Comparison of ENCODE assay signal across 26 cellular contexts in the genomic region with DNA sequence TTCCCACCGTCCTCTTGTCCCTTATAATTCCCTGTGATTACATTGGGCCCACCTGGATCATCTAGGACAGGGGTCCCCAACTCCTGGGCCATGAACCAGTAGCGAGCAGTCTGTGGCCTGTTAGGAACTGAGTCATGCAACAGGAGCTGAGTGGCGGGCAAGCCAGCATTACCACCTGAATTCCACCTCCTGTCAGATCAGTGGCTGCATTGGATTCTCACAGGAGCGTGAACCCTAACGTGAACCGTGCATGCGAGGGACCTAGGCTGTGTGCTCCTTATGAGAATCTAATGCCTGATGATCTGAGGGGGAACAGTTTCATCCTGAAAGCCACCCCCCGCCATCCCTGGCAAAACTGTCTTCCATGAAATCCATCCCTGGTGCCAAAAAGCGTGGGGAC. TPM values are rescaled to one million over a fixed set of nuclear protein-coding genes. Genes with fewer than 3 reads are reported as not detected.
A peak's percentile ranks its signal among the peaks of the same experiment; 100 is the strongest.
DNase-seq lines count a peak whose midpoint lies in the region; ATAC-seq lines count a peak whose summit lies in the region.
"Had no signal": no experiment of that assay in that cellular context is flagged by ENCODE, and none has a peak within 500 bp of the region (broad histone marks: within the 10 kb centered on the region; RNA-seq: fewer than 3 reads in every experiment).

No MANE protein-coding gene starts in this region.

- H3K27me3 ChIP-seq in mesenchymal stem cell (ENCODE audit: control insufficient read depth in 1 of 2, insufficient read depth in 1 of 2, low read length in 2 of 2): no peaks in the 10 kb centered on the region

- no peak overlapping the region for H3K4me3 ChIP-seq in mesenchymal stem cell (ENCODE audit: insufficient read depth in 1 of 2, low read depth in 1 of 2, low read length in 2 of 2)
- H3K4me3 ChIP-seq: A549 had no signal

- peaks cover 3 to 8% of the 10 kb centered on the region in 2 experiments for H3K36me3 ChIP-seq in mesenchymal stem cell (ENCODE audit: control insufficient read depth in 1 of 2, insufficient read depth in 2 of 2, low read depth in 1 of 2, low read length in 2 of 2)

- H2BK5ac ChIP-seq in mesenchymal stem cell (ENCODE audit: low read depth, low read length, poor library complexity, severe bottlenecking): no peak overlapping the region

- no peak overlapping the region for H3K23ac ChIP-seq in mesenchymal stem cell (ENCODE audit: low read length in 2 of 2)

- no peak overlapping the region for H3K27ac ChIP-seq in mesenchymal stem cell (ENCODE audit: low read length, poor library complexity, severe bottlenecking)

- ATAC-seq in left cardiac atrium (no peak), GM21423 (IDR thresholded peaks at IDR 0.05; ENCODE audit: unreplicated experiment) (no peak), HG02884 (IDR thresholded peaks at IDR 0.05; ENCODE audit: unreplicated experiment) (no peak)
- no peak for ATAC-seq in stimulated activated naive B cell treated with anti-CD40 and anti-IgM and Interleukin-4, amounts not matched to agents 10 μg/mL and 1 μg/mL and 100 μg/mL, for 72 hours (replicated peaks)
- ATAC-seq: A549, PC-3 had no signal

- peak overlapping the region; percentile 51 for H3K27ac Mint-ChIP-seq in activated T-helper 2 cell treated with anti-CD3 and anti-CD28 coated beads, Interferon-gamma antibody, Interleukin-2, Interleukin-4, amounts not matched to agents 10 μg/mL and 5 μg/mL and 100 μg/mL, durations not matched to agents 14 hours and 24 hours and 36 hours
- peak overlapping the region; percentile 26 for H3K27ac Mint-ChIP-seq in stimulated activated naive B cell treated with anti-CD40 and anti-IgM and Interleukin-4, amounts not matched to agents 10 μg/mL and 1 μg/mL and 100 μg/mL, for 72 hours
- H3K27ac Mint-ChIP-seq: B cell had no signal

- peak overlapping the region; percentile 2 to 80 for H2BK12ac ChIP-seq in mesenchymal stem cell (ENCODE audit: low read length in 2 of 2)

- intact Hi-C loops in cardiac septum (cut with DNase I): no loop called here
- intact Hi-C loops in left cardiac atrium (cut with DNase I): no loop called here
- intact Hi-C loops in activated T-helper 2 cell treated with anti-CD3 and anti-CD28 coated beads, Interferon-gamma antibody, Interleukin-2, Interleukin-4, amounts not matched to agents 10 μg/mL and 5 μg/mL and 100 μg/mL, durations not matched to agents 14 hours and 24 hours and 36 hours (cut with micrococcal nuclease): no loop called here

- no peak overlapping the region for H2BK120ac ChIP-seq in mesenchymal stem cell (ENCODE audit: low read depth, low read length)

- H4K8ac ChIP-seq in mesenchymal stem cell (ENCODE audit: low read length): peak overlapping the region; percentile 5

- peaks cover 30% of the 10 kb centered on the region for H3K79me1 ChIP-seq in mesenchymal stem cell (replicated peaks; ENCODE audit: low read length, poor library complexity, severe bottlenecking)

- H3K4ac ChIP-seq in mesenchymal stem cell (ENCODE audit: low read depth in 1 of 2, low read length in 2 of 2): peak overlapping the region in 1 of 2 experiments; percentile 2

- peaks cover 23% of the 10 kb centered on the region for H3K9me3 Mint-ChIP-seq in activated T-helper 2 cell treated with anti-CD3 and anti-CD28 coated beads, Interferon-gamma antibody, Interleukin-2, Interleukin-4, amounts not matched to agents 10 μg/mL and 5 μg/mL and 100 μg/mL, durations not matched to agents 14 hours and 24 hours and 36 hours
- peaks cover 6 to 7% of the 10 kb centered on the region in 2 donors for H3K9me3 Mint-ChIP-seq in stimulated activated naive B cell treated with anti-CD40 and anti-IgM and Interleukin-4, amounts not matched to agents 10 μg/mL and 1 μg/mL and 100 μg/mL, for 72 hours

- WGBS in mesenchymal stem cell: 96% methylated on average over 8 of the region's 9 CpGs

- peak overlapping the region; percentile 46 for H2AK5ac ChIP-seq in mesenchymal stem cell (ENCODE audit: low read length, severe bottlenecking)

- H2BK15ac ChIP-seq in mesenchymal stem cell (ENCODE audit: low read depth, poor library complexity, severe bottlenecking): no peak overlapping the region

- peak overlapping the region; percentile 57 to 67 for H3K18ac ChIP-seq in mesenchymal stem cell (ENCODE audit: low read depth in 1 of 2, low read length in 2 of 2)

- H3K4me1 Mint-ChIP-seq in activated T-helper 2 cell treated with anti-CD3 and anti-CD28 coated beads, Interferon-gamma antibody, Interleukin-2, Interleukin-4, amounts not matched to agents 10 μg/mL and 5 μg/mL and 100 μg/mL, durations not matched to agents 14 hours and 24 hours and 36 hours (ENCODE audit: low read depth): peaks cover 32% of the 10 kb centered on the region
- H3K4me1 Mint-ChIP-seq in stimulated activated naive B cell treated with anti-CD40 and anti-IgM and Interleukin-4, amounts not matched to agents 10 μg/mL and 1 μg/mL and 100 μg/mL, for 72 hours: peaks cover 28 to 76% of the 10 kb centered on the region in 2 donors

- H3K36me3 Mint-ChIP-seq in activated T-helper 2 cell treated with anti-CD3 and anti-CD28 coated beads, Interferon-gamma antibody, Interleukin-2, Interleukin-4, amounts not matched to agents 10 μg/mL and 5 μg/mL and 100 μg/mL, durations not matched to agents 14 hours and 24 hours and 36 hours (ENCODE audit: low read depth): peaks cover 66% of the 10 kb centered on the region
- H3K36me3 Mint-ChIP-seq in stimulated activated naive B cell treated with anti-CD40 and anti-IgM and Interleukin-4, amounts not matched to agents 10 μg/mL and 1 μg/mL and 100 μg/mL, for 72 hours: peaks cover 32 to 60% of the 10 kb centered on the region in 2 donors

- no peak overlapping the region for H3K9ac ChIP-seq in mesenchymal stem cell (ENCODE audit: low read length)

- H3K4me2 ChIP-seq in mesenchymal stem cell (ENCODE audit: low read length, poor library complexity, severe bottlenecking): no peak overlapping the region
- H3K4me2 ChIP-seq: A549 had no signal

- no peak overlapping the region for H3K4me3 Mint-ChIP-seq in activated T-helper 2 cell treated with anti-CD3 and anti-CD28 coated beads, Interferon-gamma antibody, Interleukin-2, Interleukin-4, amounts not matched to agents 10 μg/mL and 5 μg/mL and 100 μg/mL, durations not matched to agents 14 hours and 24 hours and 36 hours (ENCODE audit: low read depth)
- no peak overlapping the region for H3K4me3 Mint-ChIP-seq in stimulated activated naive B cell treated with anti-CD40 and anti-IgM and Interleukin-4, amounts not matched to agents 10 μg/mL and 1 μg/mL and 100 μg/mL, for 72 hours
- H3K4me3 Mint-ChIP-seq: B cell, CD14-positive monocyte, HFFc6 had no signal

- H3K9me3 ChIP-seq in mesenchymal stem cell (ENCODE audit: control insufficient read depth, low read length): peaks cover 8% of the 10 kb centered on the region

- H3K4me1 ChIP-seq in mesenchymal stem cell (ENCODE audit: control insufficient read depth, insufficient read depth, low read depth, low read length): peaks cover 27% of the 10 kb centered on the region

- no peaks in the 10 kb centered on the region for H3K27me3 Mint-ChIP-seq in activated T-helper 2 cell treated with anti-CD3 and anti-CD28 coated beads, Interferon-gamma antibody, Interleukin-2, Interleukin-4, amounts not matched to agents 10 μg/mL and 5 μg/mL and 100 μg/mL, durations not matched to agents 14 hours and 24 hours and 36 hours (ENCODE audit: low read depth)
- H3K27me3 Mint-ChIP-seq in stimulated activated naive B cell treated with anti-CD40 and anti-IgM and Interleukin-4, amounts not matched to agents 10 μg/mL and 1 μg/mL and 100 μg/mL, for 72 hours: no peaks in the 10 kb centered on the region
- H3K27me3 Mint-ChIP-seq: B cell had no signal

- peak; percentile 29 for DNase-seq in cardiac septum (ENCODE audit: low spot score)
- no peak for DNase-seq in left cardiac atrium
- DNase-seq in activated T-helper 2 cell treated with anti-CD3 and anti-CD28 coated beads, Interferon-gamma antibody, Interleukin-2, Interleukin-4, amounts not matched to agents 10 μg/mL and 5 μg/mL and 100 μg/mL, durations not matched to agents 14 hours and 24 hours and 36 hours (ENCODE audit: low spot score): no peak
- no peak for DNase-seq in mesenchymal stem cell
- no peak for DNase-seq in stimulated activated naive B cell treated with anti-CD40 and anti-IgM and Interleukin-4, amounts not matched to agents 10 μg/mL and 1 μg/mL and 100 μg/mL, for 72 hours
- DNase-seq in GDM1 (lab: John Stamatoyannopoulos, UW): no peak
- DNase-seq: DMS53, GF-D8, H7, HFFc6, KBM-7, MM.1S, NCI-H1048, NCI-H1417 treated with DMSO at 0.1 percent for 48 hours, NCI-H187, NCI-H2107, NCI-H446 treated with DMSO at 0.1 percent for 48 hours, NCI-H526 treated with DMSO at 0.1 percent for 48 hours, PC-3, RPMI8226, SHP77 had no signal

- peak overlapping the region in 1 of 2 experiments; percentile 35 for H3K14ac ChIP-seq in mesenchymal stem cell (ENCODE audit: low read length in 2 of 2)

- no peak overlapping the region for H2AFZ ChIP-seq in mesenchymal stem cell (ENCODE audit: low read depth, low read length)

- peak overlapping the region; percentile 80 for H4K91ac ChIP-seq in mesenchymal stem cell (ENCODE audit: low read length)

RNA-seq across cellular contexts. Expression of a gene that starts 36.8 kb away (rescaled TPM):
- 16.6 TPM for total RNA-seq in cardiac septum
- 10 to 100 TPM; 16.2 to 20.9 TPM for total RNA-seq in left cardiac atrium
- 95.7 and 99.4 TPM in 2 replicates for total RNA-seq in activated T-helper 2 cell treated with anti-CD3 and anti-CD28 coated beads, Interferon-gamma antibody, Interleukin-2, Interleukin-4, amounts not matched to agents 10 μg/mL and 5 μg/mL and 100 μg/mL, durations not matched to agents 14 hours and 24 hours and 36 hours
- 42.8 TPM for polyA plus RNA-seq in mesenchymal stem cell (2013, experiment 1 of 2)
- polyA plus RNA-seq in mesenchymal stem cell (2013, experiment 2 of 2): 39.9 TPM
